8 cellular contexts compared by ENCODE assay signal in genomic region chr10:43202657-43203490, GRCh38.
DNase-seq lines count a peak whose midpoint lies in the region; ATAC-seq and TF ChIP-seq lines count a peak whose summit lies in the region.

No MANE protein-coding gene starts in this region.

- ATAC-seq in GM21786 (IDR thresholded peaks at IDR 0.05; ENCODE audit: unreplicated experiment) = peak; percentile 10
- peak; percentile 71 for ATAC-seq in activated B cell treated with CpG ODN at 0.5 μM for 24 hours (ENCODE audit: low read depth)
- peak; percentile 73 to 76 for ATAC-seq in natural killer cell treated with Interleukin-12 subunit alpha and Interleukin-12 subunit beta and Interleukin-15 and Interleukin-18, amount 100 ng/mL, for 72 hours

- POLR2A ChIA-PET in activated B cell treated with CpG ODN at 0.5 μM for 24 hours (lab: Charles Lee) (interaction anchor here (0.6 to 4.1 kb wide), 5 partner anchors 65 to 420 kb away, joined by 4 to 19 read pairs (median 5); partner anchors contain the start of genes BMS1 and CSGALNACT2), HEK293T (lab: Yijun Ruan, JAX) (interaction anchor here (1.9 kb wide), 1 partner anchor 65 kb away, joined by 4 read pairs; the partner anchor contains the start of gene CSGALNACT2)

- peak overlapping the region; percentile 84 for H3K4me3 Mint-ChIP-seq in activated B cell treated with CpG ODN at 0.5 μM for 24 hours
- no peak overlapping the region for H3K4me3 Mint-ChIP-seq in endothelial cell (ENCODE audit: unreplicated experiment)
- H3K4me3 Mint-ChIP-seq in natural killer cell treated with Interleukin-12 subunit alpha and Interleukin-12 subunit beta and Interleukin-15 and Interleukin-18, amount 100 ng/mL, for 72 hours = peak overlapping the region; percentile 78

- no peaks in the 10 kb centered on the region for H3K36me3 ChIP-seq in vagina

- H3K9me3 Mint-ChIP-seq in activated B cell treated with CpG ODN at 0.5 μM for 24 hours (no peaks in the 10 kb centered on the region), endothelial cell (ENCODE audit: unreplicated experiment) (no peaks in the 10 kb centered on the region)
- H3K9me3 Mint-ChIP-seq in natural killer cell treated with Interleukin-12 subunit alpha and Interleukin-12 subunit beta and Interleukin-15 and Interleukin-18, amount 100 ng/mL, for 72 hours = no peaks in the 10 kb centered on the region

- no peaks in the 10 kb centered on the region for H3K27me3 ChIP-seq in vagina

- H3K4me1 Mint-ChIP-seq in activated B cell treated with CpG ODN at 0.5 μM for 24 hours = peaks cover 7% of the 10 kb centered on the region
- H3K4me1 Mint-ChIP-seq in endothelial cell (ENCODE audit: unreplicated experiment) = peaks cover 3% of the 10 kb centered on the region
- peaks cover 5 to 7% of the 10 kb centered on the region in 2 donors for H3K4me1 Mint-ChIP-seq in natural killer cell treated with Interleukin-12 subunit alpha and Interleukin-12 subunit beta and Interleukin-15 and Interleukin-18, amount 100 ng/mL, for 72 hours (ENCODE audit: low read depth in 2 of 2)

- peak overlapping the region; percentile 45 to 47 for H3K4me3 ChIP-seq in vagina

- no peak for TF ChIP-seq POLR2A in vagina (IDR thresholded peaks at IDR 0.05)

- DNase-seq in AG20443 (ENCODE audit: low spot score) = peak; percentile 61
- DNase-seq in activated B cell treated with CpG ODN at 0.5 μM for 24 hours = peak; percentile 53
- peak; percentile 50 for DNase-seq in endothelial cell (ENCODE audit: low spot score)
- no peak for DNase-seq in natural killer cell treated with Interleukin-12 subunit alpha and Interleukin-12 subunit beta and Interleukin-15 and Interleukin-18, amount 100 ng/mL, for 72 hours (ENCODE audit: low spot score)
- DNase-seq in vagina (ENCODE audit: extremely low spot score in 2 of 2) = peak; percentile 78 to 87
- no peak for DNase-seq in HEK293T (ENCODE audit: extremely low spot score)
- no peak for DNase-seq in occipital lobe (lab: John Stamatoyannopoulos, UW)

- H3K9me3 ChIP-seq in vagina = no peaks in the 10 kb centered on the region

- CTCF ChIA-PET in activated B cell treated with CpG ODN at 0.5 μM for 24 hours (lab: Charles Lee) (interaction anchor here (0.8 to 1.8 kb wide), 4 partner anchors 10 to 258 kb away, joined by 3 to 7 read pairs (median 3); partner anchors contain the start of gene CSGALNACT2), HEK293T (lab: Yijun Ruan, JAX) (interaction anchor here (0.5 to 3.4 kb wide), 10 partner anchors 8 to 199 kb away, joined by 3 to 10 read pairs (median 3); no protein-coding TSS in a partner anchor)

- TF ChIP-seq CTCF in activated B cell treated with CpG ODN at 0.5 μM for 24 hours (IDR thresholded peaks at IDR 0.05) (no peak), endothelial cell (IDR thresholded peaks at IDR 0.05; ENCODE audit: unreplicated experiment) (no peak), vagina (IDR thresholded peaks at IDR 0.05) (no peak)

- H3K27ac ChIP-seq in vagina = peak overlapping the region; percentile 4

- H3K36me3 Mint-ChIP-seq in activated B cell treated with CpG ODN at 0.5 μM for 24 hours (ENCODE audit: low read depth) = no peaks in the 10 kb centered on the region
- peaks cover 4% of the 10 kb centered on the region for H3K36me3 Mint-ChIP-seq in endothelial cell (ENCODE audit: low read depth, unreplicated experiment)
- no peaks in the 10 kb centered on the region for H3K36me3 Mint-ChIP-seq in natural killer cell treated with Interleukin-12 subunit alpha and Interleukin-12 subunit beta and Interleukin-15 and Interleukin-18, amount 100 ng/mL, for 72 hours

- H3K4me1 ChIP-seq in vagina = peaks cover 17% of the 10 kb centered on the region

- intact Hi-C loops in activated B cell treated with CpG ODN at 0.5 μM for 24 hours (cut with micrococcal nuclease) = loop anchor here (1.0 to 10.0 kb wide), 7 partner anchors 65 to 650 kb away; partner anchors contain the start of genes CSGALNACT2 and ZNF33B
- intact Hi-C loops in vagina (cut with DNase I) = no loop called here

- no peak overlapping the region for H3K27ac Mint-ChIP-seq in activated B cell treated with CpG ODN at 0.5 μM for 24 hours
- H3K27ac Mint-ChIP-seq in endothelial cell (ENCODE audit: unreplicated experiment) = no peak overlapping the region
- no peak overlapping the region for H3K27ac Mint-ChIP-seq in natural killer cell treated with Interleukin-12 subunit alpha and Interleukin-12 subunit beta and Interleukin-15 and Interleukin-18, amount 100 ng/mL, for 72 hours

- no peaks in the 10 kb centered on the region for H3K27me3 Mint-ChIP-seq in activated B cell treated with CpG ODN at 0.5 μM for 24 hours
- peaks cover 8% of the 10 kb centered on the region for H3K27me3 Mint-ChIP-seq in endothelial cell (ENCODE audit: unreplicated experiment)
- no peaks in the 10 kb centered on the region for H3K27me3 Mint-ChIP-seq in natural killer cell treated with Interleukin-12 subunit alpha and Interleukin-12 subunit beta and Interleukin-15 and Interleukin-18, amount 100 ng/mL, for 72 hours

TF ChIP-seq in HEK293T, 16 proteins besides CTCF, POLR2A, EP300 and RAD21:
- TF ChIP-seq ZNF384 (IDR thresholded peaks at IDR 0.05) (no peak), PKNOX1 (IDR thresholded peaks at IDR 0.05) (no peak), FOXM1 (IDR thresholded peaks at IDR 0.05; ENCODE audit: borderline replicate concordance) (no peak), LEF1 (IDR thresholded peaks at IDR 0.05; ENCODE audit: borderline replicate concordance) (no peak), FOXA1 (IDR thresholded peaks at IDR 0.05) (no peak), L3MBTL2 (conservative IDR thresholded peaks at IDR 0.05) (no peak), TARDBP (IDR thresholded peaks at IDR 0.05) (no peak), BHLHE40 (IDR thresholded peaks at IDR 0.05; ENCODE audit: borderline replicate concordance) (no peak)
TF ChIP-seq in HEK293T: peak in this region for 0.

Comparison
In these comparisons a context has a peak if more than half of its experiments do, and no peak if none do; other contexts are left out.
1. DNase-seq: peak in AG20443 (single experiment), activated B cell treated with CpG ODN at 0.5 μM for 24 hours (single experiment), endothelial cell (single experiment) and vagina (2 of 2); none in natural killer cell treated with Interleukin-12 subunit alpha and Interleukin-12 subunit beta and Interleukin-15 and Interleukin-18, amount 100 ng/mL, for 72 hours (single experiment), HEK293T (single experiment) and occipital lobe (single experiment).
2. ATAC-seq: peak in every context shown above with its lines; median percentile 74 in natural killer cell treated with Interleukin-12 subunit alpha and Interleukin-12 subunit beta and Interleukin-15 and Interleukin-18, amount 100 ng/mL, for 72 hours; 71 in activated B cell treated with CpG ODN at 0.5 μM for 24 hours; 10 in GM21786.